ENCODE assay signal across 11 cellular contexts in the genomic region with DNA sequence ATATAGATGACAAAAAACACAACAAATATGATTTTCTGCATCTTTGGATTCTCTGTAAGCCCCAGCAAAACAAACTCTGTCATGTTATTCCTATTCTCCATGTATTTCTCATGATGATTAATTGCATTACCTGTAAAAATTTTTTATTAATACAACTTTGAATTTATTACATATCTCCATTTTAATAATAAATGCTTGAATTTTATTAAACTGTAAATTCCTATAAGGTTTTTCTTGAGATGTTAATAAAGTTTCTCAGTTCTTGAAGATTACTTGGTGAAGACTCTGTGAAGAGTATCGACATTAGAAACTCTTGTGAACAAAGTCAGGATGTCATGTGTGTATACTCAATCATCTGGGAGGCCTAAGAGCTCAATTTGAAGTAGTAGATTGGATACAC.
"Had no signal": no experiment of that assay in that cellular context is flagged by ENCODE, and none has a peak within 500 bp of the region (broad histone marks: within the 10 kb centered on the region; RNA-seq: fewer than 3 reads in every experiment).

A gene (minus strand): TSS at position 101 of the 400 bp plus-strand sequence. CDS start 0 bp downstream, at position 101.

- ATAC-seq: left cardiac atrium; left colon; left lobe of liver; left lung; left ventricle myocardium superior; lower lobe of right lung; mucosa of descending colon; naive thymus-derived CD4-positive, alpha-beta T cell had no signal

- FAIRE-seq: islet of Langerhans, keratinocyte, kidney had no signal
